In the genomic region with DNA sequence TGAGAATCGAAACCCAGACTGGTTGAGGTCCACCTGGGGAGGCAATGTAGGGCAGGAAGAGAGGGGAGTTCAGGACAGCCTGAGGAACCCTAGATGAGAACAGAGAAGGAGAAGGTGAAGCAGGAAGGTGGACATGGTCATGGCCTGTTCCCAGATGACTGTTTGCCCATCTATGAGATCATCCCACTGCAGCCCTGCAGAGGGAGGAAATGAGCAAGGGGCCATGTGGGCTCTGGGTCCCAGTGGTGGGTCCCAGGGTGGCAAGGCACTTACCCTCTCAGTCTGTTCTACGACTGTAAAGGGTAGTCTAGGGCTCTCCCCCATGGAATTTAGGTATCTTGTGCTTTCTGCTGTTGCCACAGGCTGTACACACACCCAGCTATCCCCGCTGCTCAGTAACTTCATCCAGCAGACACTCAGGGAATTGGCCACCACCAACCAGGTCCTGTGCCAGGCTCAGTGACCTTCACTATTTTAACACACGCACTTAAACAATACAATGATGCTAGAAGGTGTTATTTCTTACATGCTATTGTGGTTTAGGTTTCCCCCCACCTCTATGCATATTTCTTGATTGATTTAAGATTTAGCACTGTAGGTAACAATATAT, we compare ENCODE assay signal across 19 cellular contexts.
"Had no signal": no experiment of that assay in that cellular context is flagged by ENCODE, and none has a peak within 500 bp of the region (broad histone marks: within the 10 kb centered on the region; RNA-seq: fewer than 3 reads in every experiment).

No MANE protein-coding gene starts in this region.

- H3K4me3 Mint-ChIP-seq: activated CD4-positive, alpha-beta T cell treated with anti-CD3 and anti-CD28 coated beads for 36 hours; activated naive CD4-positive, alpha-beta T cell treated with anti-CD3 and anti-CD28 coated beads for 36 hours; activated T-cell treated with anti-CD3 and anti-CD28 coated beads, Interleukin-2, amount 50 U/mL, for 24 hours; natural killer cell; stimulated activated naive B cell treated with anti-CD40 and anti-IgM and Interleukin-4, amounts not matched to agents 10 μg/mL and 1 μg/mL and 100 μg/mL, for 72 hours; T-cell; WTC11 had no signal

- H3K4me3 ChIP-seq: ascending aorta, esophagus muscularis mucosa, gastroesophageal sphincter, lower lobe of right lung, ovary, spleen, thyroid gland had no signal

- H3K27ac ChIP-seq: ascending aorta, esophagus muscularis mucosa, gastroesophageal sphincter, lower lobe of right lung, ovary, spleen, thyroid gland had no signal

- H3K27ac Mint-ChIP-seq: activated CD4-positive, alpha-beta T cell treated with anti-CD3 and anti-CD28 coated beads for 36 hours; activated naive CD4-positive, alpha-beta T cell treated with anti-CD3 and anti-CD28 coated beads for 36 hours; activated T-cell treated with anti-CD3 and anti-CD28 coated beads, Interleukin-2, amount 50 U/mL, for 24 hours; activated T-helper 2 cell treated with anti-CD3 and anti-CD28 coated beads, Interferon-gamma antibody, Interleukin-2, Interleukin-4, amounts not matched to agents 10 μg/mL and 5 μg/mL and 100 μg/mL, durations not matched to agents 14 hours and 24 hours and 36 hours; natural killer cell; stimulated activated naive B cell treated with anti-CD40 and anti-IgM and Interleukin-4, amounts not matched to agents 10 μg/mL and 1 μg/mL and 100 μg/mL, for 72 hours; T-cell; WTC11 had no signal

- H3K9me3 ChIP-seq: ascending aorta, esophagus muscularis mucosa, gastroesophageal sphincter, lower lobe of right lung, ovary, spleen, thyroid gland had no signal

- DNase-seq: activated CD4-positive, alpha-beta T cell treated with anti-CD3 and anti-CD28 coated beads for 36 hours; activated CD4-positive, alpha-beta T cell treated with anti-CD3 and anti-CD28 coated beads, Interleukin-2, amount 50 U/mL, for 48 hours; activated naive CD4-positive, alpha-beta T cell treated with anti-CD3 and anti-CD28 coated beads for 36 hours; activated T-cell treated with anti-CD3 and anti-CD28 coated beads, Interleukin-2, amount 50 U/mL, for 24 hours; effector CD4-positive, alpha-beta T cell; lower lobe of right lung; natural killer cell; ovary; spleen; stimulated activated naive B cell treated with anti-CD40 and anti-IgM and Interleukin-4, amounts not matched to agents 10 μg/mL and 1 μg/mL and 100 μg/mL, for 72 hours; T-cell; thyroid gland had no signal

- H3K4me1 Mint-ChIP-seq: natural killer cell, WTC11 had no signal

- FAIRE-seq: bronchial epithelial cell, endothelial cell of umbilical vein had no signal

- H3K36me3 Mint-ChIP-seq: natural killer cell; stimulated activated naive B cell treated with anti-CD40 and anti-IgM and Interleukin-4, amounts not matched to agents 10 μg/mL and 1 μg/mL and 100 μg/mL, for 72 hours; T-cell; WTC11 had no signal

- H3K36me3 ChIP-seq: ascending aorta, ovary, spleen, thyroid gland had no signal

- H3K4me1 ChIP-seq: ascending aorta, lower lobe of right lung, spleen, thyroid gland had no signal

- H3K27me3 ChIP-seq: ascending aorta, esophagus muscularis mucosa, gastroesophageal sphincter, ovary, thyroid gland had no signal

- ATAC-seq: activated CD4-positive, alpha-beta T cell treated with anti-CD3 and anti-CD28 coated beads for 36 hours; gastroesophageal sphincter; lower lobe of right lung; natural killer cell; stimulated activated naive B cell treated with anti-CD40 and anti-IgM and Interleukin-4, amounts not matched to agents 10 μg/mL and 1 μg/mL and 100 μg/mL, for 72 hours; T-cell; WTC11 had no signal

- H3K9me3 Mint-ChIP-seq: activated naive CD4-positive, alpha-beta T cell treated with anti-CD3 and anti-CD28 coated beads for 36 hours; activated T-cell treated with anti-CD3 and anti-CD28 coated beads, Interleukin-2, amount 50 U/mL, for 24 hours; activated T-helper 2 cell treated with anti-CD3 and anti-CD28 coated beads, Interferon-gamma antibody, Interleukin-2, Interleukin-4, amounts not matched to agents 10 μg/mL and 5 μg/mL and 100 μg/mL, durations not matched to agents 14 hours and 24 hours and 36 hours; natural killer cell; stimulated activated naive B cell treated with anti-CD40 and anti-IgM and Interleukin-4, amounts not matched to agents 10 μg/mL and 1 μg/mL and 100 μg/mL, for 72 hours; T-cell had no signal
